9 cellular contexts compared by ENCODE assay signal in genomic region chr12:50400104-50400637, GRCh38. TPM values are rescaled to one million over a fixed set of nuclear protein-coding genes. Genes with fewer than 3 reads are reported as not detected.
DNase-seq lines count a peak whose midpoint lies in the region; ATAC-seq lines count a peak whose summit lies in the region.
"Had no signal": no experiment of that assay in that cellular context is flagged by ENCODE, and none has a peak within 500 bp of the region (broad histone marks: within the 10 kb centered on the region; RNA-seq: fewer than 3 reads in every experiment).

No MANE protein-coding gene starts in this region.

- no peaks in the 10 kb centered on the region for H3K9me3 ChIP-seq in NT2/D1 (ENCODE audit: insufficient read depth, low read length)
- H3K9me3 ChIP-seq in effector memory CD4-positive, alpha-beta T cell (ENCODE audit: control insufficient read depth, low read length) = no peaks in the 10 kb centered on the region
- H3K9me3 ChIP-seq in neuron (ENCODE audit: low read length) = no peaks in the 10 kb centered on the region

- no peak for ATAC-seq in activated T-cell treated with anti-CD3 and anti-CD28 coated beads, Interleukin-2, amount 50 U/mL, for 72 hours (replicated peaks in 1 of 2)

- H3K36me3 ChIP-seq in NT2/D1 (ENCODE audit: insufficient read depth, insufficient read length, low read length) (peaks cover 3% of the 10 kb centered on the region), neuron (ENCODE audit: insufficient read depth, low read length) (no peaks in the 10 kb centered on the region)
- H3K36me3 ChIP-seq in effector memory CD4-positive, alpha-beta T cell (ENCODE audit: control insufficient read depth, insufficient read depth, low read length) = no peaks in the 10 kb centered on the region

- peak overlapping the region; percentile 75 for H3K27ac ChIP-seq in effector memory CD4-positive, alpha-beta T cell (ENCODE audit: insufficient read depth, low read length, poor library complexity, severe bottlenecking)

- H3K27me3 Mint-ChIP-seq in activated T-cell treated with anti-CD3 and anti-CD28 coated beads, Interleukin-2, amount 50 U/mL, for 72 hours (ENCODE audit: low read depth) = no peaks in the 10 kb centered on the region

- DNase-seq in activated T-cell treated with anti-CD3 and anti-CD28 coated beads, Interleukin-2, amount 50 U/mL, for 72 hours = no peak
- DNase-seq in activated T-cell treated with anti-CD3 and anti-CD28 coated beads for 4 hours = no peak
- DNase-seq in NT2/D1 (ENCODE audit: low read depth, low spot score) = no peak
- DNase-seq in effector memory CD4-positive, alpha-beta T cell = no peak
- DNase-seq in NCI-H2107 treated with DMSO at 0.1 percent for 48 hours (lab: John Stamatoyannopoulos, UW; ENCODE audit: unreplicated experiment) = no peak
- no peak for DNase-seq in NCI-H1092 treated with DMSO at 0.1 percent for 48 hours (lab: John Stamatoyannopoulos, UW)
- no peak for DNase-seq in putamen (ENCODE audit: low spot score)

- no peaks in the 10 kb centered on the region for H3K27me3 ChIP-seq in NT2/D1 (ENCODE audit: insufficient read depth, insufficient read length)
- no peaks in the 10 kb centered on the region for H3K27me3 ChIP-seq in effector memory CD4-positive, alpha-beta T cell (replicated peaks; ENCODE audit: control insufficient read depth, insufficient read depth, low read length, poor library complexity, severe bottlenecking)
- no peaks in the 10 kb centered on the region for H3K27me3 ChIP-seq in neuron (ENCODE audit: insufficient read depth, low read length)

- H3K9me3 Mint-ChIP-seq in activated T-cell treated with anti-CD3 and anti-CD28 coated beads, Interleukin-2, amount 50 U/mL, for 72 hours = peaks cover 0 to 3% of the 10 kb centered on the region in 2 donors

- H3K36me3 Mint-ChIP-seq in activated T-cell treated with anti-CD3 and anti-CD28 coated beads, Interleukin-2, amount 50 U/mL, for 72 hours (ENCODE audit: insufficient read depth in 2 of 2) = peaks cover 10% of the 10 kb centered on the region in 2 donors

- peak overlapping the region; percentile 77 for H3K9ac ChIP-seq in NT2/D1 (ENCODE audit: insufficient read length, low read depth)

- H3K4me3 Mint-ChIP-seq in activated T-cell treated with anti-CD3 and anti-CD28 coated beads, Interleukin-2, amount 50 U/mL, for 72 hours = peak overlapping the region; percentile 89 to 96

- peak overlapping the region; percentile 98 for H2AFZ ChIP-seq in neuron (ENCODE audit: low read depth, low read length)

- peaks cover 21% of the 10 kb centered on the region for H3K4me1 Mint-ChIP-seq in activated T-cell treated with anti-CD3 and anti-CD28 coated beads, Interleukin-2, amount 50 U/mL, for 72 hours (ENCODE audit: low read depth)

- no peaks in the 10 kb centered on the region for H3K4me1 ChIP-seq in NT2/D1 (ENCODE audit: insufficient read depth, insufficient read length)
- peaks cover 7% of the 10 kb centered on the region for H3K4me1 ChIP-seq in effector memory CD4-positive, alpha-beta T cell (ENCODE audit: control insufficient read depth, insufficient read depth, low read length, poor library complexity, severe bottlenecking)
- H3K4me1 ChIP-seq in neuron (ENCODE audit: insufficient read depth, low read length) = peaks cover 15% of the 10 kb centered on the region

- peak overlapping the region; percentile 95 for H3K4me3 ChIP-seq in NT2/D1 (ENCODE audit: insufficient read length, low read depth)
- H3K4me3 ChIP-seq in effector memory CD4-positive, alpha-beta T cell (ENCODE audit: insufficient read depth, low read depth, low read length, poor library complexity, severe bottlenecking) = peak overlapping the region; percentile 76
- peak overlapping the region; percentile 89 for H3K4me3 ChIP-seq in neuron (ENCODE audit: low read length)

- H3K27ac Mint-ChIP-seq in activated T-cell treated with anti-CD3 and anti-CD28 coated beads, Interleukin-2, amount 50 U/mL, for 72 hours = peak overlapping the region; percentile 91

RNA-seq across cellular contexts. Expression of gene LARP4, which starts 0.5 kb away (rescaled TPM):
- 10 to 100 TPM; 51.3 to 66.1 TPM for total RNA-seq in activated T-cell treated with anti-CD3 and anti-CD28 coated beads, Interleukin-2, amount 50 U/mL, for 72 hours

RNA-seq across cellular contexts. Expression of gene FAM186A, which starts 3.8 kb away (rescaled TPM):
- total RNA-seq in activated T-cell treated with anti-CD3 and anti-CD28 coated beads, Interleukin-2, amount 50 U/mL, for 72 hours = not detected
- total RNA-seq: lung microvascular endothelial cell had no signal
